ENCODE assay signal across 1 cellular context in the genomic region with DNA sequence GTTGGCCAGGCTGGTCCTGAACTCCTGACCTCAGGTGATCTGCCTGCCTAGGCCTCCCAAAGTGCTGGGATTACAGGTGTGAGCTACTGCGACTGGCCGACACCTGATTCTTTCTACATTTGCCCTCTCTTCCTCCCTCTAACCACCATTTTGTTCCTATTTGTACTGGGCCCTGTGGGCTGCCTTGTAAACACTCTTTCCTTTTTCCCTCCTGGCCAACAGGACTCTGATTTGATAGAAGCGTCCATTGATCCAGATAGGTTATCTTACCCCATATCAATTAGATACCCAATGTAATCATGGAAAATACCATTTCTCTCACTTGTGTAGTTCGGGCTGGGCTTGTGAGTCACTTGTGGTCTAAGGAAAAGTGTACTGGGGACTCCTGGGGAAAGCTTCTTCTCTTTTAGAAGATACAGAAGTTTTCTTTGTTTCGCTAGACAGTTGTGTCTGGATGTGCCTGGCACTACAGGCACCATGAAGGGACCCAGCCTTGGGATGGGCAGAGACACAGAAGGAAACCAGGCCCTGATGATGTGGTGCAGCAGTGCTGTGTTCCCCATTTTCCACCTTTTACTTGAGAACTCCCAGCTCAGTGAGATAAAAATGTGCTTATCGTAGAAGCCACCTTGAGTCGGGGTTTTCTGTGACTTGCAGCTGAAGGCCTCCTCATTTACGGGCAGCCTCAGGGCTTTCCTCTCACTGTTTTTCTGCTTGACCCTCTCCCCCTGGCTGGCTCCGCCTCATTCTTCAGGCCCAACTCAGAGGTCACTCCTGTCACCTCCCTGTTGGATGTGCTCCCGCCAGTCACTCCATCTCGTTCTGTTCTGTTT.
TF ChIP-seq lines count a peak whose summit lies in the region.

No MANE protein-coding gene starts in this region.

TF ChIP-seq in K562, 482 proteins besides CTCF, POLR2A, EP300 and RAD21 (continued from another document and continues in another):
- TF ChIP-seq, protein P1, sequence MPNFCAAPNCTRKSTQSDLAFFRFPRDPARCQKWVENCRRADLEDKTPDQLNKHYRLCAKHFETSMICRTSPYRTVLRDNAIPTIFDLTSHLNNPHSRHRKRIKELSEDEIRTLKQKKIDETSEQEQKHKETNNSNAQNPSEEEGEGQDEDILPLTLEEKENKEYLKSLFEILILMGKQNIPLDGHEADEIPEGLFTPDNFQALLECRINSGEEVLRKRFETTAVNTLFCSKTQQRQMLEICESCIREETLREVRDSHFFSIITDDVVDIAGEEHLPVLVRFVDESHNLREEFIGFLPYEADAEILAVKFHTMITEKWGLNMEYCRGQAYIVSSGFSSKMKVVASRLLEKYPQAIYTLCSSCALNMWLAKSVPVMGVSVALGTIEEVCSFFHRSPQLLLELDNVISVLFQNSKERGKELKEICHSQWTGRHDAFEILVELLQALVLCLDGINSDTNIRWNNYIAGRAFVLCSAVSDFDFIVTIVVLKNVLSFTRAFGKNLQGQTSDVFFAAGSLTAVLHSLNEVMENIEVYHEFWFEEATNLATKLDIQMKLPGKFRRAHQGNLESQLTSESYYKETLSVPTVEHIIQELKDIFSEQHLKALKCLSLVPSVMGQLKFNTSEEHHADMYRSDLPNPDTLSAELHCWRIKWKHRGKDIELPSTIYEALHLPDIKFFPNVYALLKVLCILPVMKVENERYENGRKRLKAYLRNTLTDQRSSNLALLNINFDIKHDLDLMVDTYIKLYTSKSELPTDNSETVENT (CRISPR knock-in tag; IDR thresholded peaks at IDR 0.05) = no peak
- TF ChIP-seq ESRRB (CRISPR knock-in tag; IDR thresholded peaks at IDR 0.05; ENCODE audit: borderline replicate concordance) (no peak), SAFB (IDR thresholded peaks at IDR 0.05; ENCODE audit: borderline replicate concordance, low read depth, low read length) (no peak), BRF1 (IDR thresholded peaks at IDR 0.05; ENCODE audit: borderline replicate concordance, extremely low read depth, insufficient read length) (no peak), NRF1 (conservative IDR thresholded peaks at IDR 0.05 in 1 of 2, IDR thresholded peaks at IDR 0.05 in 1 of 2) (peak; percentile 54 to 62; a peak in 3 of 4 replicates), ZEB2 (IDR thresholded peaks at IDR 0.05) (peak; percentile 78), ZZZ3 (IDR thresholded peaks at IDR 0.05) (no peak), PURB (CRISPR knock-in tag; IDR thresholded peaks at IDR 0.05; ENCODE audit: low read depth) (no peak), KAT8 (IDR thresholded peaks at IDR 0.05; ENCODE audit: low read depth) (no peak), ETS2 (tag; IDR thresholded peaks at IDR 0.05; ENCODE audit: borderline replicate concordance, poor library complexity, severe bottlenecking) (no peak), HMGN3 (IDR thresholded peaks at IDR 0.05; ENCODE audit: borderline replicate concordance, extremely low read depth, insufficient read length, low read depth, low read length) (peak; percentile 95), PTRF (tag; IDR thresholded peaks at IDR 0.05) (peak; percentile 24; the same call in 1 of the 2 replicates), STAG1 (CRISPR knock-in tag; IDR thresholded peaks at IDR 0.05; ENCODE audit: borderline replicate concordance) (no peak), DNMT1 (IDR thresholded peaks at IDR 0.05) (no peak), ZNF140 (CRISPR knock-in tag; IDR thresholded peaks at IDR 0.05) (no peak), TAL1 (IDR thresholded peaks at IDR 0.05) (peak; percentile 95), NFATC3 (IDR thresholded peaks at IDR 0.05) (no peak), ZNF316 (IDR thresholded peaks at IDR 0.05) (peak; percentile 18; the same call in 1 of the 2 replicates), ZNF253 (CRISPR knock-in tag; conservative IDR thresholded peaks at IDR 0.05) (no peak), PYGO2 (tag; IDR thresholded peaks at IDR 0.05) (no peak), RBM34 (IDR thresholded peaks at IDR 0.05; ENCODE audit: borderline replicate concordance, insufficient read depth, low read length) (no peak), CBFA2T2 (conservative IDR thresholded peaks at IDR 0.05) (peak; percentile 93), MEF2A (IDR thresholded peaks at IDR 0.05; ENCODE audit: control insufficient read depth, low read depth, low read length) (no peak; the same call in 1 of the 2 replicates), BCL6 (CRISPR knock-in tag; IDR thresholded peaks at IDR 0.05) (no peak), RBM25 (IDR thresholded peaks at IDR 0.05; ENCODE audit: low read depth, low read length, severe bottlenecking) (no peak), MYBL2 (IDR thresholded peaks at IDR 0.05; ENCODE audit: low read depth) (no peak), MYBL2 (CRISPR knock-in tag; IDR thresholded peaks at IDR 0.05; ENCODE audit: borderline replicate concordance) (no peak), LARP7 (IDR thresholded peaks at IDR 0.05) (no peak), FOS (IDR thresholded peaks at IDR 0.05; ENCODE audit: extremely low read depth, insufficient read length) (no peak), NFE2L1 (tag; IDR thresholded peaks at IDR 0.05; ENCODE audit: borderline replicate concordance, low read depth) (no peak), ZNF232 (CRISPR knock-in tag; IDR thresholded peaks at IDR 0.05) (no peak), MECOM (CRISPR knock-in tag; IDR thresholded peaks at IDR 0.05) (no peak), ZKSCAN1 (IDR thresholded peaks at IDR 0.05; ENCODE audit: low read depth, low read length) (peak; percentile 84), ZC3H4 (CRISPR knock-in tag; IDR thresholded peaks at IDR 0.05; ENCODE audit: borderline replicate concordance) (no peak)
- TF ChIP-seq, protein P2, sequence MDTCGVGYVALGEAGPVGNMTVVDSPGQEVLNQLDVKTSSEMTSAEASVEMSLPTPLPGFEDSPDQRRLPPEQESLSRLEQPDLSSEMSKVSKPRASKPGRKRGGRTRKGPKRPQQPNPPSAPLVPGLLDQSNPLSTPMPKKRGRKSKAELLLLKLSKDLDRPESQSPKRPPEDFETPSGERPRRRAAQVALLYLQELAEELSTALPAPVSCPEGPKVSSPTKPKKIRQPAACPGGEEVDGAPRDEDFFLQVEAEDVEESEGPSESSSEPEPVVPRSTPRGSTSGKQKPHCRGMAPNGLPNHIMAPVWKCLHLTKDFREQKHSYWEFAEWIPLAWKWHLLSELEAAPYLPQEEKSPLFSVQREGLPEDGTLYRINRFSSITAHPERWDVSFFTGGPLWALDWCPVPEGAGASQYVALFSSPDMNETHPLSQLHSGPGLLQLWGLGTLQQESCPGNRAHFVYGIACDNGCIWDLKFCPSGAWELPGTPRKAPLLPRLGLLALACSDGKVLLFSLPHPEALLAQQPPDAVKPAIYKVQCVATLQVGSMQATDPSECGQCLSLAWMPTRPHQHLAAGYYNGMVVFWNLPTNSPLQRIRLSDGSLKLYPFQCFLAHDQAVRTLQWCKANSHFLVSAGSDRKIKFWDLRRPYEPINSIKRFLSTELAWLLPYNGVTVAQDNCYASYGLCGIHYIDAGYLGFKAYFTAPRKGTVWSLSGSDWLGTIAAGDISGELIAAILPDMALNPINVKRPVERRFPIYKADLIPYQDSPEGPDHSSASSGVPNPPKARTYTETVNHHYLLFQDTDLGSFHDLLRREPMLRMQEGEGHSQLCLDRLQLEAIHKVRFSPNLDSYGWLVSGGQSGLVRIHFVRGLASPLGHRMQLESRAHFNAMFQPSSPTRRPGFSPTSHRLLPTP (IDR thresholded peaks at IDR 0.05; ENCODE audit: borderline replicate concordance, extremely low read depth, insufficient read length) = no peak
- TF ChIP-seq, protein P3, sequence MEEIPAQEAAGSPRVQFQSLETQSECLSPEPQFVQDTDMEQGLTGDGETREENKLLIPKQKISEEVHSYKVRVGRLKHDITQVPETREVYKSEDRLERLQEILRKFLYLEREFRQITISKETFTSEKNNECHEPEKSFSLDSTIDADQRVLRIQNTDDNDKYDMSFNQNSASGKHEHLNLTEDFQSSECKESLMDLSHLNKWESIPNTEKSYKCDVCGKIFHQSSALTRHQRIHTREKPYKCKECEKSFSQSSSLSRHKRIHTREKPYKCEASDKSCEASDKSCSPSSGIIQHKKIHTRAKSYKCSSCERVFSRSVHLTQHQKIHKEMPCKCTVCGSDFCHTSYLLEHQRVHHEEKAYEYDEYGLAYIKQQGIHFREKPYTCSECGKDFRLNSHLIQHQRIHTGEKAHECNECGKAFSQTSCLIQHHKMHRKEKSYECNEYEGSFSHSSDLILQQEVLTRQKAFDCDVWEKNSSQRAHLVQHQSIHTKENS (CRISPR knock-in tag; IDR thresholded peaks at IDR 0.05) = no peak
- TF ChIP-seq, protein P4, sequence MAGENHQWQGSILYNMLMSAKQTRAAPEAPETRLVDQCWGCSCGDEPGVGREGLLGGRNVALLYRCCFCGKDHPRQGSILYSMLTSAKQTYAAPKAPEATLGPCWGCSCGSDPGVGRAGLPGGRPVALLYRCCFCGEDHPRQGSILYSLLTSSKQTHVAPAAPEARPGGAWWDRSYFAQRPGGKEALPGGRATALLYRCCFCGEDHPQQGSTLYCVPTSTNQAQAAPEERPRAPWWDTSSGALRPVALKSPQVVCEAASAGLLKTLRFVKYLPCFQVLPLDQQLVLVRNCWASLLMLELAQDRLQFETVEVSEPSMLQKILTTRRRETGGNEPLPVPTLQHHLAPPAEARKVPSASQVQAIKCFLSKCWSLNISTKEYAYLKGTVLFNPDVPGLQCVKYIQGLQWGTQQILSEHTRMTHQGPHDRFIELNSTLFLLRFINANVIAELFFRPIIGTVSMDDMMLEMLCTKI (IDR thresholded peaks at IDR 0.05; ENCODE audit: partially characterized antibody) = no peak
- TF ChIP-seq, protein P5, sequence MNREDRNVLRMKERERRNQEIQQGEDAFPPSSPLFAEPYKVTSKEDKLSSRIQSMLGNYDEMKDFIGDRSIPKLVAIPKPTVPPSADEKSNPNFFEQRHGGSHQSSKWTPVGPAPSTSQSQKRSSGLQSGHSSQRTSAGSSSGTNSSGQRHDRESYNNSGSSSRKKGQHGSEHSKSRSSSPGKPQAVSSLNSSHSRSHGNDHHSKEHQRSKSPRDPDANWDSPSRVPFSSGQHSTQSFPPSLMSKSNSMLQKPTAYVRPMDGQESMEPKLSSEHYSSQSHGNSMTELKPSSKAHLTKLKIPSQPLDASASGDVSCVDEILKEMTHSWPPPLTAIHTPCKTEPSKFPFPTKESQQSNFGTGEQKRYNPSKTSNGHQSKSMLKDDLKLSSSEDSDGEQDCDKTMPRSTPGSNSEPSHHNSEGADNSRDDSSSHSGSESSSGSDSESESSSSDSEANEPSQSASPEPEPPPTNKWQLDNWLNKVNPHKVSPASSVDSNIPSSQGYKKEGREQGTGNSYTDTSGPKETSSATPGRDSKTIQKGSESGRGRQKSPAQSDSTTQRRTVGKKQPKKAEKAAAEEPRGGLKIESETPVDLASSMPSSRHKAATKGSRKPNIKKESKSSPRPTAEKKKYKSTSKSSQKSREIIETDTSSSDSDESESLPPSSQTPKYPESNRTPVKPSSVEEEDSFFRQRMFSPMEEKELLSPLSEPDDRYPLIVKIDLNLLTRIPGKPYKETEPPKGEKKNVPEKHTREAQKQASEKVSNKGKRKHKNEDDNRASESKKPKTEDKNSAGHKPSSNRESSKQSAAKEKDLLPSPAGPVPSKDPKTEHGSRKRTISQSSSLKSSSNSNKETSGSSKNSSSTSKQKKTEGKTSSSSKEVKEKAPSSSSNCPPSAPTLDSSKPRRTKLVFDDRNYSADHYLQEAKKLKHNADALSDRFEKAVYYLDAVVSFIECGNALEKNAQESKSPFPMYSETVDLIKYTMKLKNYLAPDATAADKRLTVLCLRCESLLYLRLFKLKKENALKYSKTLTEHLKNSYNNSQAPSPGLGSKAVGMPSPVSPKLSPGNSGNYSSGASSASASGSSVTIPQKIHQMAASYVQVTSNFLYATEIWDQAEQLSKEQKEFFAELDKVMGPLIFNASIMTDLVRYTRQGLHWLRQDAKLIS (CRISPR knock-in tag; IDR thresholded peaks at IDR 0.05) = no peak
- TF ChIP-seq, protein P6, sequence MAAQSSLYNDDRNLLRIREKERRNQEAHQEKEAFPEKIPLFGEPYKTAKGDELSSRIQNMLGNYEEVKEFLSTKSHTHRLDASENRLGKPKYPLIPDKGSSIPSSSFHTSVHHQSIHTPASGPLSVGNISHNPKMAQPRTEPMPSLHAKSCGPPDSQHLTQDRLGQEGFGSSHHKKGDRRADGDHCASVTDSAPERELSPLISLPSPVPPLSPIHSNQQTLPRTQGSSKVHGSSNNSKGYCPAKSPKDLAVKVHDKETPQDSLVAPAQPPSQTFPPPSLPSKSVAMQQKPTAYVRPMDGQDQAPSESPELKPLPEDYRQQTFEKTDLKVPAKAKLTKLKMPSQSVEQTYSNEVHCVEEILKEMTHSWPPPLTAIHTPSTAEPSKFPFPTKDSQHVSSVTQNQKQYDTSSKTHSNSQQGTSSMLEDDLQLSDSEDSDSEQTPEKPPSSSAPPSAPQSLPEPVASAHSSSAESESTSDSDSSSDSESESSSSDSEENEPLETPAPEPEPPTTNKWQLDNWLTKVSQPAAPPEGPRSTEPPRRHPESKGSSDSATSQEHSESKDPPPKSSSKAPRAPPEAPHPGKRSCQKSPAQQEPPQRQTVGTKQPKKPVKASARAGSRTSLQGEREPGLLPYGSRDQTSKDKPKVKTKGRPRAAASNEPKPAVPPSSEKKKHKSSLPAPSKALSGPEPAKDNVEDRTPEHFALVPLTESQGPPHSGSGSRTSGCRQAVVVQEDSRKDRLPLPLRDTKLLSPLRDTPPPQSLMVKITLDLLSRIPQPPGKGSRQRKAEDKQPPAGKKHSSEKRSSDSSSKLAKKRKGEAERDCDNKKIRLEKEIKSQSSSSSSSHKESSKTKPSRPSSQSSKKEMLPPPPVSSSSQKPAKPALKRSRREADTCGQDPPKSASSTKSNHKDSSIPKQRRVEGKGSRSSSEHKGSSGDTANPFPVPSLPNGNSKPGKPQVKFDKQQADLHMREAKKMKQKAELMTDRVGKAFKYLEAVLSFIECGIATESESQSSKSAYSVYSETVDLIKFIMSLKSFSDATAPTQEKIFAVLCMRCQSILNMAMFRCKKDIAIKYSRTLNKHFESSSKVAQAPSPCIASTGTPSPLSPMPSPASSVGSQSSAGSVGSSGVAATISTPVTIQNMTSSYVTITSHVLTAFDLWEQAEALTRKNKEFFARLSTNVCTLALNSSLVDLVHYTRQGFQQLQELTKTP (IDR thresholded peaks at IDR 0.05; ENCODE audit: low read depth in 1 of 2, partially characterized antibody in 2 of 2) = peak; percentile 40 to 75
- TF ChIP-seq, protein P7, sequence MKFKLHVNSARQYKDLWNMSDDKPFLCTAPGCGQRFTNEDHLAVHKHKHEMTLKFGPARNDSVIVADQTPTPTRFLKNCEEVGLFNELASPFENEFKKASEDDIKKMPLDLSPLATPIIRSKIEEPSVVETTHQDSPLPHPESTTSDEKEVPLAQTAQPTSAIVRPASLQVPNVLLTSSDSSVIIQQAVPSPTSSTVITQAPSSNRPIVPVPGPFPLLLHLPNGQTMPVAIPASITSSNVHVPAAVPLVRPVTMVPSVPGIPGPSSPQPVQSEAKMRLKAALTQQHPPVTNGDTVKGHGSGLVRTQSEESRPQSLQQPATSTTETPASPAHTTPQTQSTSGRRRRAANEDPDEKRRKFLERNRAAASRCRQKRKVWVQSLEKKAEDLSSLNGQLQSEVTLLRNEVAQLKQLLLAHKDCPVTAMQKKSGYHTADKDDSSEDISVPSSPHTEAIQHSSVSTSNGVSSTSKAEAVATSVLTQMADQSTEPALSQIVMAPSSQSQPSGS (CRISPR knock-in tag; IDR thresholded peaks at IDR 0.05) = no peak
- TF ChIP-seq, protein P8, sequence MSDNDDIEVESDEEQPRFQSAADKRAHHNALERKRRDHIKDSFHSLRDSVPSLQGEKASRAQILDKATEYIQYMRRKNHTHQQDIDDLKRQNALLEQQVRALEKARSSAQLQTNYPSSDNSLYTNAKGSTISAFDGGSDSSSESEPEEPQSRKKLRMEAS (CRISPR knock-in tag; IDR thresholded peaks at IDR 0.05) = no peak; the same call in 1 of the 2 replicates
